In the genomic region with DNA sequence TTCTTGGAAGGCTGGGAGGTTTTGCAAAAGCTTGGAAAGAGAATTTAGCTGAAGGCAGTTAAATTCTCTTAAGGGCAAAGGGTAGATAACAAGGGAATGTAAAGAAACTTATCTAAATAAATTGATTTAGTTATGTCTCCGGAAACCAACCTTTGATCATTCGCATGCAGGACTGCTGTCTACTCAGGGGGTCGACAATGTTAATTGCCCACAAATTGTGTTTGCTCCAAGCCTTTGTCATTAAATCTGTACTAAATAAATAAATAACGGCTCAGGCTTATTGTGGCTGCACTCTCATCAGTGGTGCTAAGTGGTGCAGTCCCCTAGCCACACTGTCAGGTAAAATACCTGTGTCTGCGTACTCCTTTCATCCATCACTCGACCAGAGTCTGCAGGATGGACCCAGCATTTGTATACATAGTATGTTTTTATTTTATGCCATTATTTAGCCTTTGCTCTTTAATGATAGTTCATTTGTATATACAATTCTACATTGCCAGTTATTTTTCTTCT, we compare ENCODE assay signal across 1 cellular context.
TF ChIP-seq lines count a peak whose summit lies in the region.

No MANE protein-coding gene starts in this region.

TF ChIP-seq in GM23338, 12 proteins besides CTCF, POLR2A, EP300 and RAD21 (continued from another document):
- TF ChIP-seq, protein P1, sequence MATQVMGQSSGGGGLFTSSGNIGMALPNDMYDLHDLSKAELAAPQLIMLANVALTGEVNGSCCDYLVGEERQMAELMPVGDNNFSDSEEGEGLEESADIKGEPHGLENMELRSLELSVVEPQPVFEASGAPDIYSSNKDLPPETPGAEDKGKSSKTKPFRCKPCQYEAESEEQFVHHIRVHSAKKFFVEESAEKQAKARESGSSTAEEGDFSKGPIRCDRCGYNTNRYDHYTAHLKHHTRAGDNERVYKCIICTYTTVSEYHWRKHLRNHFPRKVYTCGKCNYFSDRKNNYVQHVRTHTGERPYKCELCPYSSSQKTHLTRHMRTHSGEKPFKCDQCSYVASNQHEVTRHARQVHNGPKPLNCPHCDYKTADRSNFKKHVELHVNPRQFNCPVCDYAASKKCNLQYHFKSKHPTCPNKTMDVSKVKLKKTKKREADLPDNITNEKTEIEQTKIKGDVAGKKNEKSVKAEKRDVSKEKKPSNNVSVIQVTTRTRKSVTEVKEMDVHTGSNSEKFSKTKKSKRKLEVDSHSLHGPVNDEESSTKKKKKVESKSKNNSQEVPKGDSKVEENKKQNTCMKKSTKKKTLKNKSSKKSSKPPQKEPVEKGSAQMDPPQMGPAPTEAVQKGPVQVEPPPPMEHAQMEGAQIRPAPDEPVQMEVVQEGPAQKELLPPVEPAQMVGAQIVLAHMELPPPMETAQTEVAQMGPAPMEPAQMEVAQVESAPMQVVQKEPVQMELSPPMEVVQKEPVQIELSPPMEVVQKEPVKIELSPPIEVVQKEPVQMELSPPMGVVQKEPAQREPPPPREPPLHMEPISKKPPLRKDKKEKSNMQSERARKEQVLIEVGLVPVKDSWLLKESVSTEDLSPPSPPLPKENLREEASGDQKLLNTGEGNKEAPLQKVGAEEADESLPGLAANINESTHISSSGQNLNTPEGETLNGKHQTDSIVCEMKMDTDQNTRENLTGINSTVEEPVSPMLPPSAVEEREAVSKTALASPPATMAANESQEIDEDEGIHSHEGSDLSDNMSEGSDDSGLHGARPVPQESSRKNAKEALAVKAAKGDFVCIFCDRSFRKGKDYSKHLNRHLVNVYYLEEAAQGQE (IDR thresholded peaks at IDR 0.05; ENCODE audit: unreplicated experiment) = no peak
- TF ChIP-seq STAT1 (IDR thresholded peaks at IDR 0.05; ENCODE audit: unreplicated experiment) = no peak
- no peak for TF ChIP-seq CREB1 (CRISPR knock-in tag; IDR thresholded peaks at IDR 0.05; ENCODE audit: low read depth)
- no peak for TF ChIP-seq JUNB (IDR thresholded peaks at IDR 0.05; ENCODE audit: unreplicated experiment)
- no peak for TF ChIP-seq EZH2phosphoT487 (IDR thresholded peaks at IDR 0.05; ENCODE audit: unreplicated experiment)
- no peak for TF ChIP-seq ZNF114 (CRISPR knock-in tag; IDR thresholded peaks at IDR 0.05)
- TF ChIP-seq POLR2AphosphoS5 (IDR thresholded peaks at IDR 0.05; ENCODE audit: low read depth) = no peak
- TF ChIP-seq, protein P2, sequence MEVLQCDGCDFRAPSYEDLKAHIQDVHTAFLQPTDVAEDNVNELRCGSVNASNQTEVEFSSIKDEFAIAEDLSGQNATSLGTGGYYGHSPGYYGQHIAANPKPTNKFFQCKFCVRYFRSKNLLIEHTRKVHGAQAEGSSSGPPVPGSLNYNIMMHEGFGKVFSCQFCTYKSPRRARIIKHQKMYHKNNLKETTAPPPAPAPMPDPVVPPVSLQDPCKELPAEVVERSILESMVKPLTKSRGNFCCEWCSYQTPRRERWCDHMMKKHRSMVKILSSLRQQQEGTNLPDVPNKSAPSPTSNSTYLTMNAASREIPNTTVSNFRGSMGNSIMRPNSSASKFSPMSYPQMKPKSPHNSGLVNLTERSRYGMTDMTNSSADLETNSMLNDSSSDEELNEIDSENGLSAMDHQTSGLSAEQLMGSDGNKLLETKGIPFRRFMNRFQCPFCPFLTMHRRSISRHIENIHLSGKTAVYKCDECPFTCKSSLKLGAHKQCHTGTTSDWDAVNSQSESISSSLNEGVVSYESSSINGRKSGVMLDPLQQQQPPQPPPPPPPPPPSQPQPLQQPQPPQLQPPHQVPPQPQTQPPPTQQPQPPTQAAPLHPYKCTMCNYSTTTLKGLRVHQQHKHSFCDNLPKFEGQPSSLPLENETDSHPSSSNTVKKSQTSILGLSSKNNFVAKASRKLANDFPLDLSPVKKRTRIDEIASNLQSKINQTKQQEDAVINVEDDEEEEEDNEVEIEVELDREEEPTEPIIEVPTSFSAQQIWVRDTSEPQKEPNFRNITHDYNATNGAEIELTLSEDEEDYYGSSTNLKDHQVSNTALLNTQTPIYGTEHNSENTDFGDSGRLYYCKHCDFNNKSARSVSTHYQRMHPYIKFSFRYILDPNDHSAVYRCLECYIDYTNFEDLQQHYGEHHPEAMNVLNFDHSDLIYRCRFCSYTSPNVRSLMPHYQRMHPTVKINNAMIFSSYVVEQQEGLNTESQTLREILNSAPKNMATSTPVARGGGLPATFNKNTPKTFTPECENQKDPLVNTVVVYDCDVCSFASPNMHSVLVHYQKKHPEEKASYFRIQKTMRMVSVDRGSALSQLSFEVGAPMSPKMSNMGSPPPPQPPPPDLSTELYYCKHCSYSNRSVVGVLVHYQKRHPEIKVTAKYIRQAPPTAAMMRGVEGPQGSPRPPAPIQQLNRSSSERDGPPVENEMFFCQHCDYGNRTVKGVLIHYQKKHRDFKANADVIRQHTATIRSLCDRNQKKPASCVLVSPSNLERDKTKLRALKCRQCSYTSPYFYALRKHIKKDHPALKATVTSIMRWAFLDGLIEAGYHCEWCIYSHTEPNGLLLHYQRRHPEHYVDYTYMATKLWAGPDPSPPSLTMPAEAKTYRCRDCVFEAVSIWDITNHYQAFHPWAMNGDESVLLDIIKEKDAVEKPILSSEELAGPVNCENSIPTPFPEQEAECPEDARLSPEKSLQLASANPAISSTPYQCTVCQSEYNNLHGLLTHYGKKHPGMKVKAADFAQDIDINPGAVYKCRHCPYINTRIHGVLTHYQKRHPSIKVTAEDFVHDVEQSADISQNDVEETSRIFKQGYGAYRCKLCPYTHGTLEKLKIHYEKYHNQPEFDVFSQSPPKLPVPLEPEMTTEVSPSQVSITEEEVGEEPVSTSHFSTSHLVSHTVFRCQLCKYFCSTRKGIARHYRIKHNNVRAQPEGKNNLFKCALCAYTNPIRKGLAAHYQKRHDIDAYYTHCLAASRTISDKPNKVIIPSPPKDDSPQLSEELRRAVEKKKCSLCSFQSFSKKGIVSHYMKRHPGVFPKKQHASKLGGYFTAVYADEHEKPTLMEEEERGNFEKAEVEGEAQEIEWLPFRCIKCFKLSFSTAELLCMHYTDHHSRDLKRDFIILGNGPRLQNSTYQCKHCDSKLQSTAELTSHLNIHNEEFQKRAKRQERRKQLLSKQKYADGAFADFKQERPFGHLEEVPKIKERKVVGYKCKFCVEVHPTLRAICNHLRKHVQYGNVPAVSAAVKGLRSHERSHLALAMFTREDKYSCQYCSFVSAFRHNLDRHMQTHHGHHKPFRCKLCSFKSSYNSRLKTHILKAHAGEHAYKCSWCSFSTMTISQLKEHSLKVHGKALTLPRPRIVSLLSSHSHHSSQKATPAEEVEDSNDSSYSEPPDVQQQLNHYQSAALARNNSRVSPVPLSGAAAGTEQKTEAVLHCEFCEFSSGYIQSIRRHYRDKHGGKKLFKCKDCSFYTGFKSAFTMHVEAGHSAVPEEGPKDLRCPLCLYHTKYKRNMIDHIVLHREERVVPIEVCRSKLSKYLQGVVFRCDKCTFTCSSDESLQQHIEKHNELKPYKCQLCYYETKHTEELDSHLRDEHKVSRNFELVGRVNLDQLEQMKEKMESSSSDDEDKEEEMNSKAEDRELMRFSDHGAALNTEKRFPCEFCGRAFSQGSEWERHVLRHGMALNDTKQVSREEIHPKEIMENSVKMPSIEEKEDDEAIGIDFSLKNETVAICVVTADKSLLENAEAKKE (CRISPR knock-in tag; IDR thresholded peaks at IDR 0.05) = no peak
- TF ChIP-seq, protein P3, sequence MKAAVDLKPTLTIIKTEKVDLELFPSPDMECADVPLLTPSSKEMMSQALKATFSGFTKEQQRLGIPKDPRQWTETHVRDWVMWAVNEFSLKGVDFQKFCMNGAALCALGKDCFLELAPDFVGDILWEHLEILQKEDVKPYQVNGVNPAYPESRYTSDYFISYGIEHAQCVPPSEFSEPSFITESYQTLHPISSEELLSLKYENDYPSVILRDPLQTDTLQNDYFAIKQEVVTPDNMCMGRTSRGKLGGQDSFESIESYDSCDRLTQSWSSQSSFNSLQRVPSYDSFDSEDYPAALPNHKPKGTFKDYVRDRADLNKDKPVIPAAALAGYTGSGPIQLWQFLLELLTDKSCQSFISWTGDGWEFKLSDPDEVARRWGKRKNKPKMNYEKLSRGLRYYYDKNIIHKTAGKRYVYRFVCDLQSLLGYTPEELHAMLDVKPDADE (IDR thresholded peaks at IDR 0.05) = no peak
TF ChIP-seq in GM23338: peak in this region for 0.
